Comparison of ENCODE assay signal across 2 cellular contexts in the genomic region with DNA sequence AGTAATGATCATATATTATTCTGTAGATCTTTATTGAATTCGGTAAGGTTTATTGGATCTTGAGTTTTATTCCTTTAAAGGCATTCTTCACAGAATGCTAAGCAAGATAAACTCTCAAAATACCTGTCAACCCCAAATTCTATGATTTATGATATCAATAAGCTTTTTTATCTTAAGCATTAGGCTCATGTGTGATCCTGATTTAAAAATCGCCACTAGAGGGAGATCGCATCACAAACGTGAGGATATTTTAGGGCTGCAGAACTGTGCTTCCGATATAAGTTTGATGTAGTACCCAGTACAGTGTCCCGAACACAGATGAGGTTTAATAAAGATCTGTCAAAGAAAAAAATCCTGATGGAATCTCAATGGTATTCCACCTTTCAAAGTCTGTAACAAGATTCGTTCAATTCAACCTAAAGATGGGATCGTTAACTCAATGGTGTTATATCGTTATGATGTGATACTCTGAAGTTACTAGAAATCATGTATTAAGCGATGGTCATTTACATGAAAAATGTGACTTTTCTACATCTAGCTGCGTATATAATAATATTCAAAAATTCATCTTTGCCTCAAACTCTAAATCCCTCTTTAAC.
TF ChIP-seq lines count a peak whose summit lies in the region.

No MANE protein-coding gene starts in this region.

TF ChIP-seq in HCT116, 20 proteins besides CTCF, POLR2A, EP300 and RAD21 (continued from another document):
- TF ChIP-seq POLR2AphosphoS5 (IDR thresholded peaks at IDR 0.05; ENCODE audit: low read depth, low read length): no peak
- TF ChIP-seq CBX3 (IDR thresholded peaks at IDR 0.05; ENCODE audit: low read depth): no peak
- TF ChIP-seq EGR1 (IDR thresholded peaks at IDR 0.05; ENCODE audit: low read depth): no peak
- no peak for TF ChIP-seq ELF1 (IDR thresholded peaks at IDR 0.05; ENCODE audit: borderline replicate concordance, low read depth)
- TF ChIP-seq, protein P1, sequence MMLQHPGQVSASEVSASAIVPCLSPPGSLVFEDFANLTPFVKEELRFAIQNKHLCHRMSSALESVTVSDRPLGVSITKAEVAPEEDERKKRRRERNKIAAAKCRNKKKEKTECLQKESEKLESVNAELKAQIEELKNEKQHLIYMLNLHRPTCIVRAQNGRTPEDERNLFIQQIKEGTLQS (IDR thresholded peaks at IDR 0.05): no peak
- no peak for TF ChIP-seq CEBPB (IDR thresholded peaks at IDR 0.05; ENCODE audit: low read depth)
- TF ChIP-seq ZFX (IDR thresholded peaks at IDR 0.05): no peak
- TF ChIP-seq ZNF274 (IDR thresholded peaks at IDR 0.05; ENCODE audit: low read depth, low read length): no peak
- no peak for TF ChIP-seq FOSL1 (IDR thresholded peaks at IDR 0.05; ENCODE audit: low read depth)
- TF ChIP-seq, protein P2, sequence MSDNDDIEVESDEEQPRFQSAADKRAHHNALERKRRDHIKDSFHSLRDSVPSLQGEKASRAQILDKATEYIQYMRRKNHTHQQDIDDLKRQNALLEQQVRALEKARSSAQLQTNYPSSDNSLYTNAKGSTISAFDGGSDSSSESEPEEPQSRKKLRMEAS (IDR thresholded peaks at IDR 0.05): no peak
- no peak for TF ChIP-seq SIN3A (IDR thresholded peaks at IDR 0.05; ENCODE audit: low read depth)
- no peak for TF ChIP-seq EZH2 (IDR thresholded peaks at IDR 0.05)
- TF ChIP-seq SRF (IDR thresholded peaks at IDR 0.05; ENCODE audit: low read depth): no peak
- no peak for TF ChIP-seq JUND (IDR thresholded peaks at IDR 0.05)
- no peak for TF ChIP-seq TCF7L2 (IDR thresholded peaks at IDR 0.05; ENCODE audit: borderline replicate concordance, extremely low read depth, insufficient read depth, insufficient read length)
TF ChIP-seq in HCT116: peak in this region for 0.

TF ChIP-seq in WTC11, 78 proteins besides CTCF, POLR2A, EP300 and RAD21 (continued from another document):
- TF ChIP-seq ZNF263 (CRISPR knock-in tag; IDR thresholded peaks at IDR 0.05; ENCODE audit: low read depth) (no peak), ZNF416 (CRISPR knock-in tag; IDR thresholded peaks at IDR 0.05) (no peak)
- TF ChIP-seq, protein P3, sequence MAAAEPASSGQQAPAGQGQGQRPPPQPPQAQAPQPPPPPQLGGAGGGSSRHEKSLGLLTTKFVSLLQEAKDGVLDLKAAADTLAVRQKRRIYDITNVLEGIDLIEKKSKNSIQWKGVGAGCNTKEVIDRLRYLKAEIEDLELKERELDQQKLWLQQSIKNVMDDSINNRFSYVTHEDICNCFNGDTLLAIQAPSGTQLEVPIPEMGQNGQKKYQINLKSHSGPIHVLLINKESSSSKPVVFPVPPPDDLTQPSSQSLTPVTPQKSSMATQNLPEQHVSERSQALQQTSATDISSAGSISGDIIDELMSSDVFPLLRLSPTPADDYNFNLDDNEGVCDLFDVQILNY (CRISPR knock-in tag; IDR thresholded peaks at IDR 0.05): no peak
- TF ChIP-seq, protein P4, sequence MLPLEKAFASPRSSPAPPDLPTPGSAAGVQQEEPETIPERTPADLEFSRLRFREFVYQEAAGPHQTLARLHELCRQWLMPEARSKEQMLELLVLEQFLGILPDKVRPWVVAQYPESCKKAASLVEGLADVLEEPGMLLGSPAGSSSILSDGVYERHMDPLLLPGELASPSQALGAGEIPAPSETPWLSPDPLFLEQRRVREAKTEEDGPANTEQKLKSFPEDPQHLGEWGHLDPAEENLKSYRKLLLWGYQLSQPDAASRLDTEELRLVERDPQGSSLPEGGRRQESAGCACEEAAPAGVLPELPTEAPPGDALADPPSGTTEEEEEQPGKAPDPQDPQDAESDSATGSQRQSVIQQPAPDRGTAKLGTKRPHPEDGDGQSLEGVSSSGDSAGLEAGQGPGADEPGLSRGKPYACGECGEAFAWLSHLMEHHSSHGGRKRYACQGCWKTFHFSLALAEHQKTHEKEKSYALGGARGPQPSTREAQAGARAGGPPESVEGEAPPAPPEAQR (CRISPR knock-in tag; IDR thresholded peaks at IDR 0.05): no peak
- TF ChIP-seq, protein P5, sequence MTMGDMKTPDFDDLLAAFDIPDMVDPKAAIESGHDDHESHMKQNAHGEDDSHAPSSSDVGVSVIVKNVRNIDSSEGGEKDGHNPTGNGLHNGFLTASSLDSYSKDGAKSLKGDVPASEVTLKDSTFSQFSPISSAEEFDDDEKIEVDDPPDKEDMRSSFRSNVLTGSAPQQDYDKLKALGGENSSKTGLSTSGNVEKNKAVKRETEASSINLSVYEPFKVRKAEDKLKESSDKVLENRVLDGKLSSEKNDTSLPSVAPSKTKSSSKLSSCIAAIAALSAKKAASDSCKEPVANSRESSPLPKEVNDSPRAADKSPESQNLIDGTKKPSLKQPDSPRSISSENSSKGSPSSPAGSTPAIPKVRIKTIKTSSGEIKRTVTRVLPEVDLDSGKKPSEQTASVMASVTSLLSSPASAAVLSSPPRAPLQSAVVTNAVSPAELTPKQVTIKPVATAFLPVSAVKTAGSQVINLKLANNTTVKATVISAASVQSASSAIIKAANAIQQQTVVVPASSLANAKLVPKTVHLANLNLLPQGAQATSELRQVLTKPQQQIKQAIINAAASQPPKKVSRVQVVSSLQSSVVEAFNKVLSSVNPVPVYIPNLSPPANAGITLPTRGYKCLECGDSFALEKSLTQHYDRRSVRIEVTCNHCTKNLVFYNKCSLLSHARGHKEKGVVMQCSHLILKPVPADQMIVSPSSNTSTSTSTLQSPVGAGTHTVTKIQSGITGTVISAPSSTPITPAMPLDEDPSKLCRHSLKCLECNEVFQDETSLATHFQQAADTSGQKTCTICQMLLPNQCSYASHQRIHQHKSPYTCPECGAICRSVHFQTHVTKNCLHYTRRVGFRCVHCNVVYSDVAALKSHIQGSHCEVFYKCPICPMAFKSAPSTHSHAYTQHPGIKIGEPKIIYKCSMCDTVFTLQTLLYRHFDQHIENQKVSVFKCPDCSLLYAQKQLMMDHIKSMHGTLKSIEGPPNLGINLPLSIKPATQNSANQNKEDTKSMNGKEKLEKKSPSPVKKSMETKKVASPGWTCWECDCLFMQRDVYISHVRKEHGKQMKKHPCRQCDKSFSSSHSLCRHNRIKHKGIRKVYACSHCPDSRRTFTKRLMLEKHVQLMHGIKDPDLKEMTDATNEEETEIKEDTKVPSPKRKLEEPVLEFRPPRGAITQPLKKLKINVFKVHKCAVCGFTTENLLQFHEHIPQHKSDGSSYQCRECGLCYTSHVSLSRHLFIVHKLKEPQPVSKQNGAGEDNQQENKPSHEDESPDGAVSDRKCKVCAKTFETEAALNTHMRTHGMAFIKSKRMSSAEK (CRISPR knock-in tag; IDR thresholded peaks at IDR 0.05; ENCODE audit: borderline replicate concordance): no peak
